In genomic region chr10:62560207-62560819, GRCh38 we compare ENCODE assay signal across 18 cellular contexts.
DNase-seq lines count a peak whose midpoint lies in the region; ATAC-seq, FAIRE-seq and TF ChIP-seq lines count a peak whose summit lies in the region.
"Had no signal": no experiment of that assay in that cellular context is flagged by ENCODE, and none has a peak within 500 bp of the region (broad histone marks: within the 10 kb centered on the region; RNA-seq: fewer than 3 reads in every experiment).

No MANE protein-coding gene starts in this region.

- H3K4me3 ChIP-seq in A549: no peak overlapping the region
- H3K4me3 ChIP-seq in GM23338: no peak overlapping the region
- H3K4me3 ChIP-seq in bronchial epithelial cell (ENCODE audit: low read depth, low read length): no peak overlapping the region
- peak overlapping the region in 1 of 2 experiments; percentile 5 for H3K4me3 ChIP-seq in mesenchymal stem cell (ENCODE audit: insufficient read depth in 1 of 2, low read depth in 1 of 2, low read length in 2 of 2)
- H3K4me3 ChIP-seq in vagina: no peak overlapping the region
- H3K4me3 ChIP-seq: GM12878, lung, spleen, thoracic aorta had no signal

- H2BK5ac ChIP-seq in mesenchymal stem cell (ENCODE audit: low read depth, low read length, poor library complexity, severe bottlenecking): no peak overlapping the region

- FAIRE-seq in A549 (lab: Jason Lieb, UNC): no peak
- FAIRE-seq in bronchial epithelial cell (lab: Jason Lieb, UNC): no peak
- FAIRE-seq: GM12878 had no signal

- TF ChIP-seq POLR2A in A549 (IDR thresholded peaks at IDR 0.05; ENCODE audit: low read length) (no peak), vagina (IDR thresholded peaks at IDR 0.05) (no peak)

- intact Hi-C loops in vagina (cut with DNase I): no loop called here

- H3K14ac ChIP-seq in mesenchymal stem cell (ENCODE audit: low read length in 2 of 2): no peak overlapping the region

- POLR2A ChIA-PET in A549 (lab: Yijun Ruan, JAX) (no interaction called here), HEK293T (lab: Yijun Ruan, JAX) (no interaction called here)

- H3K4me2 ChIP-seq in A549: no peak overlapping the region; the same call in 2 of the 3 replicates
- no peak overlapping the region for H3K4me2 ChIP-seq in GM23338
- H3K4me2 ChIP-seq in mesenchymal stem cell (ENCODE audit: low read length, poor library complexity, severe bottlenecking): no peak overlapping the region

- H3K4me3 Mint-ChIP-seq in GM23338: no peak overlapping the region
- H3K4me3 Mint-ChIP-seq: activated CD4-positive, alpha-beta T cell treated with anti-CD3 and anti-CD28 coated beads, Interleukin-2, amount 10 ng/mL, durations not matched to agents 24 days and 14 days; endodermal cell had no signal

- peaks cover 9% of the 10 kb centered on the region; the same call in 1 of the 2 replicates for H3K9me2 ChIP-seq in GM23338 (ENCODE audit: insufficient read depth)

- H2BK120ac ChIP-seq in mesenchymal stem cell (ENCODE audit: low read depth, low read length): no peak overlapping the region

- H2AFZ ChIP-seq in GM23338 (peak overlapping the region; percentile 85; the same call in 1 of the 2 replicates), mesenchymal stem cell (ENCODE audit: low read depth, low read length) (no peak overlapping the region)

- H3K27me3 ChIP-seq in GM23338 (ENCODE audit: insufficient read depth) (no peaks in the 10 kb centered on the region), bronchial epithelial cell (ENCODE audit: control insufficient read depth, insufficient read depth, low read length) (no peaks in the 10 kb centered on the region), mesenchymal stem cell (ENCODE audit: control insufficient read depth in 1 of 2, insufficient read depth in 1 of 2, low read length in 2 of 2) (no peaks in the 10 kb centered on the region), vagina (no peaks in the 10 kb centered on the region)
- H3K27me3 ChIP-seq: spleen had no signal

- no peaks in the 10 kb centered on the region for H3K79me1 ChIP-seq in mesenchymal stem cell (replicated peaks; ENCODE audit: low read length, poor library complexity, severe bottlenecking)

- no peaks in the 10 kb centered on the region for H3K36me3 Mint-ChIP-seq in GM23338 (ENCODE audit: low read depth)

- peak overlapping the region; percentile 45 for H4K91ac ChIP-seq in mesenchymal stem cell (ENCODE audit: low read length)

- TF ChIP-seq RAD21 in A549 (conservative IDR thresholded peaks at IDR 0.05 in 1 of 2, IDR thresholded peaks at IDR 0.05 in 1 of 2): no peak

- H4K8ac ChIP-seq in mesenchymal stem cell (ENCODE audit: low read length): no peak overlapping the region

- peaks cover 2% of the 10 kb centered on the region for H3K27me3 Mint-ChIP-seq in GM23338 (ENCODE audit: insufficient read depth, low read depth, poor library complexity)

- no peak overlapping the region for H2BK15ac ChIP-seq in mesenchymal stem cell (ENCODE audit: low read depth, poor library complexity, severe bottlenecking)

- H3K79me2 ChIP-seq in GM23338 (replicated peaks; ENCODE audit: insufficient read depth): no peaks in the 10 kb centered on the region

- H3K27ac Mint-ChIP-seq in GM23338: no peak overlapping the region
- H3K27ac Mint-ChIP-seq: activated CD4-positive, alpha-beta T cell treated with anti-CD3 and anti-CD28 coated beads, Interleukin-2, amount 10 ng/mL, durations not matched to agents 24 days and 14 days; endodermal cell had no signal

- no peaks in the 10 kb centered on the region; the same call in 1 of the 2 replicates for H4K20me1 ChIP-seq in GM23338 (replicated peaks; ENCODE audit: insufficient read depth)

- no peak for DNase-seq in A549 (ENCODE audit: low read depth in 1 of 2, low spot score in 1 of 2)
- peak; percentile 4 for DNase-seq in GM23338 (ENCODE audit: low spot score)
- peak; percentile 5 for DNase-seq in bronchial epithelial cell (ENCODE audit: low read depth)
- DNase-seq in mesenchymal stem cell: peak; percentile 40
- DNase-seq in vagina (ENCODE audit: extremely low spot score in 2 of 2): no peak
- no peak for DNase-seq in HEK293T (ENCODE audit: extremely low spot score)
- no peak for DNase-seq in CD1c-positive myeloid dendritic cell (ENCODE audit: extremely low spot score)
- DNase-seq: activated CD4-positive, alpha-beta T cell treated with anti-CD3 and anti-CD28 coated beads, Interleukin-2, amount 10 ng/mL, durations not matched to agents 24 days and 14 days; AML-193; endodermal cell; NCI-H526 treated with DMSO at 0.1 percent for 48 hours; RPMI8226; spleen had no signal

- H3K9me3 Mint-ChIP-seq in GM23338: no peaks in the 10 kb centered on the region
- H3K9me3 Mint-ChIP-seq: activated CD4-positive, alpha-beta T cell treated with anti-CD3 and anti-CD28 coated beads, Interleukin-2, amount 10 ng/mL, durations not matched to agents 24 days and 14 days; endodermal cell had no signal

- no peak overlapping the region for H2AK5ac ChIP-seq in mesenchymal stem cell (ENCODE audit: low read length, severe bottlenecking)

- peak overlapping the region; percentile 82 for H3K9ac ChIP-seq in mesenchymal stem cell (ENCODE audit: low read length)

- H3F3A ChIP-seq in GM23338 (replicated peaks; ENCODE audit: low read depth): no peaks in the 10 kb centered on the region

- TF ChIP-seq CTCF in A549 (IDR thresholded peaks at IDR 0.05) (no peak), GM23338 (conservative IDR thresholded peaks at IDR 0.05; ENCODE audit: low read depth in 2 of 2) (no peak), bronchial epithelial cell (IDR thresholded peaks at IDR 0.05; ENCODE audit: insufficient read depth, low read length, severe bottlenecking) (no peak), vagina (IDR thresholded peaks at IDR 0.05) (no peak)

- no peak overlapping the region for H2BK12ac ChIP-seq in mesenchymal stem cell (ENCODE audit: low read length in 2 of 2)

- peaks cover 16% of the 10 kb centered on the region for H3K4me1 ChIP-seq in A549
- no peaks in the 10 kb centered on the region for H3K4me1 ChIP-seq in GM23338 (ENCODE audit: insufficient read depth)
- peaks cover 4% of the 10 kb centered on the region for H3K4me1 ChIP-seq in mesenchymal stem cell (ENCODE audit: control insufficient read depth, insufficient read depth, low read depth, low read length)
- no peaks in the 10 kb centered on the region for H3K4me1 ChIP-seq in vagina

- no peak overlapping the region for H3K4ac ChIP-seq in mesenchymal stem cell (ENCODE audit: low read depth in 1 of 2, low read length in 2 of 2)

- peaks cover 8% of the 10 kb centered on the region; the same call in 2 of the 3 replicates for H3K4me1 Mint-ChIP-seq in GM23338
- H3K4me1 Mint-ChIP-seq: activated CD4-positive, alpha-beta T cell treated with anti-CD3 and anti-CD28 coated beads, Interleukin-2, amount 10 ng/mL, durations not matched to agents 24 days and 14 days had no signal

- H3K23ac ChIP-seq in mesenchymal stem cell (ENCODE audit: low read length in 2 of 2): no peak overlapping the region

- WGBS in A549 (ENCODE audit: missing lambda C conversion rate): 49% methylated on average over 4 of the region's 4 CpGs
- 76% methylated on average over 2 of the region's 4 CpGs for WGBS in mesenchymal stem cell

- H3K27ac ChIP-seq in A549: peak overlapping the region; percentile 5 to 27; a peak in 3 of 6 replicates
- H3K27ac ChIP-seq in GM23338 (ENCODE audit: low read depth): no peak overlapping the region
- no peak overlapping the region for H3K27ac ChIP-seq in mesenchymal stem cell (ENCODE audit: low read length, poor library complexity, severe bottlenecking)
- H3K27ac ChIP-seq in vagina: no peak overlapping the region
- H3K27ac ChIP-seq: neutrophil, spleen, thoracic aorta had no signal

- ATAC-seq in A549 (no peak), GM23338 (no peak), HG02588 (IDR thresholded peaks at IDR 0.05; ENCODE audit: unreplicated experiment) (no peak)
- ATAC-seq: GM12878 had no signal

- H3K9me3 ChIP-seq in A549: no peaks in the 10 kb centered on the region
- H3K9me3 ChIP-seq in mesenchymal stem cell (ENCODE audit: control insufficient read depth, low read length): no peaks in the 10 kb centered on the region
- no peaks in the 10 kb centered on the region for H3K9me3 ChIP-seq in vagina
- H3K9me3 ChIP-seq: neutrophil, spleen, thoracic aorta had no signal

- TF ChIP-seq EP300 in A549 (IDR thresholded peaks at IDR 0.05): no peak

- no peak overlapping the region for H3K18ac ChIP-seq in mesenchymal stem cell (ENCODE audit: low read depth in 1 of 2, low read length in 2 of 2)

- H3K36me3 ChIP-seq in GM23338 (ENCODE audit: insufficient read depth) (no peaks in the 10 kb centered on the region), bronchial epithelial cell (ENCODE audit: control insufficient read depth, insufficient read depth, low read length) (no peaks in the 10 kb centered on the region), mesenchymal stem cell (ENCODE audit: control insufficient read depth in 1 of 2, insufficient read depth in 2 of 2, low read depth in 1 of 2, low read length in 2 of 2) (no peaks in the 10 kb centered on the region), vagina (no peaks in the 10 kb centered on the region)
- H3K36me3 ChIP-seq: neutrophil, spleen, thoracic aorta had no signal

- CTCF ChIA-PET in A549 (lab: Yijun Ruan, JAX) (no interaction called here), HEK293T (lab: Yijun Ruan, JAX) (no interaction called here)

TF ChIP-seq in A549, 52 proteins besides CTCF, POLR2A, EP300 and RAD21 (continues in another document):
- TF ChIP-seq RNF2 (IDR thresholded peaks at IDR 0.05; ENCODE audit: borderline replicate concordance, low read depth) (no peak), ESRRA (IDR thresholded peaks at IDR 0.05; ENCODE audit: borderline replicate concordance, low read length) (no peak), GATA3 (IDR thresholded peaks at IDR 0.05; ENCODE audit: borderline replicate concordance) (no peak)

TF ChIP-seq in GM23338, 12 proteins besides CTCF, POLR2A, EP300 and RAD21 (continues in another document):
- no peak for TF ChIP-seq CREB1 (CRISPR knock-in tag; IDR thresholded peaks at IDR 0.05; ENCODE audit: low read depth)

TF ChIP-seq in HEK293T, 16 proteins besides CTCF, POLR2A, EP300 and RAD21:
- TF ChIP-seq BHLHE40 (IDR thresholded peaks at IDR 0.05; ENCODE audit: borderline replicate concordance): no peak
- TF ChIP-seq ZNF384 (IDR thresholded peaks at IDR 0.05): no peak
- TF ChIP-seq HDGF (IDR thresholded peaks at IDR 0.05; ENCODE audit: borderline replicate concordance): no peak
- no peak for TF ChIP-seq SUZ12 (IDR thresholded peaks at IDR 0.05)
- no peak for TF ChIP-seq TARDBP (IDR thresholded peaks at IDR 0.05)
- TF ChIP-seq FOXM1 (IDR thresholded peaks at IDR 0.05; ENCODE audit: borderline replicate concordance): no peak
- no peak for TF ChIP-seq LEF1 (IDR thresholded peaks at IDR 0.05; ENCODE audit: borderline replicate concordance)
- no peak for TF ChIP-seq CTBP1 (IDR thresholded peaks at IDR 0.05; ENCODE audit: borderline replicate concordance)
- no peak for TF ChIP-seq ELF4 (IDR thresholded peaks at IDR 0.05)
- no peak for TF ChIP-seq SP1 (IDR thresholded peaks at IDR 0.05)
- no peak for TF ChIP-seq NFRKB (IDR thresholded peaks at IDR 0.05)

Comparison
In these comparisons a context has a peak if more than half of its experiments do, and no peak if none do; other contexts are left out.
1. DNase-seq: peak in GM23338 (single experiment), bronchial epithelial cell (single experiment) and mesenchymal stem cell (single experiment); none in A549 (0 of 2), vagina (0 of 2), HEK293T (single experiment) and CD1c-positive myeloid dendritic cell (single experiment).
2. H3K27ac ChIP-seq: peak in A549 (2 of 2); none in GM23338 (single experiment), mesenchymal stem cell (single experiment) and vagina (single experiment).